ENCODE assay signal across 8 cellular contexts in genomic region chr1:112509005-112509659, GRCh38. TPM values are rescaled to one million over a fixed set of nuclear protein-coding genes. Genes with fewer than 3 reads are reported as not detected.
A peak's percentile ranks its signal among the peaks of the same experiment; 100 is the strongest.
DNase-seq lines count a peak whose midpoint lies in the region; ATAC-seq, FAIRE-seq and TF ChIP-seq lines count a peak whose summit lies in the region.

No MANE protein-coding gene starts in this region.

- H3K27me3 ChIP-seq in left ventricle myocardium inferior (ENCODE audit: low read depth) (peaks cover 28% of the 10 kb centered on the region), sigmoid colon (peaks cover 18 to 49% (median 30%) of the 10 kb centered on the region in 3 donors)

- no peak for TF ChIP-seq EP300 in sigmoid colon (IDR thresholded peaks at IDR 0.05)

- H3K27ac ChIP-seq in left ventricle myocardium inferior (replicated peaks): no peak overlapping the region
- peak overlapping the region in 3 of 4 donors; percentile 1 to 23 (median 14) for H3K27ac ChIP-seq in sigmoid colon

- peak overlapping the region; percentile 24 for H3K4me3 Mint-ChIP-seq in HFFc6
- H3K4me3 Mint-ChIP-seq in activated T-helper 17 cell treated with anti-CD3 and anti-CD28 coated beads, Interleukin-2, amount 50 U/mL, for 72 hours: peak overlapping the region; percentile 23

- peaks cover 11% of the 10 kb centered on the region; the same call in 1 of the 2 replicates for H3K27me3 Mint-ChIP-seq in HFFc6 (ENCODE audit: insufficient read depth)
- peaks cover 3% of the 10 kb centered on the region for H3K27me3 Mint-ChIP-seq in activated T-helper 17 cell treated with anti-CD3 and anti-CD28 coated beads, Interleukin-2, amount 50 U/mL, for 72 hours

- TF ChIP-seq POLR2A in sigmoid colon (IDR thresholded peaks at IDR 0.05): no peak

- no peak for DNase-seq in AG04449 (ENCODE audit: low read depth, low spot score)
- no peak for DNase-seq in HFFc6
- no peak for DNase-seq in left ventricle myocardium inferior
- DNase-seq in sigmoid colon: no peak
- no peak for DNase-seq in NCI-H2171 treated with DMSO at 0.1 percent for 48 hours (lab: John Stamatoyannopoulos, UW)
- no peak for DNase-seq in urothelium cell line (ENCODE audit: low spot score)
- DNase-seq in DMS153 treated with DMSO at 0.1 percent for 48 hours (lab: John Stamatoyannopoulos, UW; ENCODE audit: unreplicated experiment): no peak

- H3K36me3 ChIP-seq in left ventricle myocardium inferior: no peaks in the 10 kb centered on the region
- H3K36me3 ChIP-seq in sigmoid colon: no peaks in the 10 kb centered on the region

- no peaks in the 10 kb centered on the region for H3K4me1 Mint-ChIP-seq in HFFc6 (ENCODE audit: low read depth)
- no peaks in the 10 kb centered on the region for H3K4me1 Mint-ChIP-seq in activated T-helper 17 cell treated with anti-CD3 and anti-CD28 coated beads, Interleukin-2, amount 50 U/mL, for 72 hours

- POLR2A ChIA-PET in AG04449 (lab: Yijun Ruan, JAX): no interaction called here

- intact Hi-C loops in left ventricle myocardium inferior (cut with micrococcal nuclease) (no loop called here), sigmoid colon (cut with DNase I) (no loop called here)

- H3K9me3 Mint-ChIP-seq in HFFc6: no peaks in the 10 kb centered on the region
- H3K9me3 Mint-ChIP-seq in activated T-helper 17 cell treated with anti-CD3 and anti-CD28 coated beads, Interleukin-2, amount 50 U/mL, for 72 hours: no peaks in the 10 kb centered on the region

- no peak for TF ChIP-seq CTCF in AG04449 (IDR thresholded peaks at IDR 0.05; ENCODE audit: insufficient read depth, low read length, missing control alignments)
- no peak for TF ChIP-seq CTCF in HFFc6 (IDR thresholded peaks at IDR 0.05)
- no peak for TF ChIP-seq CTCF in left ventricle myocardium inferior (IDR thresholded peaks at IDR 0.05; ENCODE audit: borderline replicate concordance)
- no peak for TF ChIP-seq CTCF in sigmoid colon (IDR thresholded peaks at IDR 0.05)

- WGBS in sigmoid colon, 2 donors: 7 to 9% methylated on average over 66 of the region's 66 CpGs

- no peak for FAIRE-seq in urothelium cell line (lab: Jason Lieb, UNC)

- H3K4me3 ChIP-seq in AG04449 (ENCODE audit: low read depth, low read length) (peak overlapping the region; percentile 67), left ventricle myocardium inferior (peak overlapping the region; percentile 72), sigmoid colon (peak overlapping the region; percentile 17 to 54 (median 46))

- H3K36me3 Mint-ChIP-seq in HFFc6 (ENCODE audit: low read depth): no peaks in the 10 kb centered on the region
- no peaks in the 10 kb centered on the region for H3K36me3 Mint-ChIP-seq in activated T-helper 17 cell treated with anti-CD3 and anti-CD28 coated beads, Interleukin-2, amount 50 U/mL, for 72 hours (ENCODE audit: low read depth)

- H3K4me1 ChIP-seq in left ventricle myocardium inferior (peaks cover 21% of the 10 kb centered on the region), sigmoid colon (peaks cover 0 to 19% (median 18%) of the 10 kb centered on the region in 4 donors)

- H3K27ac Mint-ChIP-seq in HFFc6: no peak overlapping the region
- H3K27ac Mint-ChIP-seq in activated T-helper 17 cell treated with anti-CD3 and anti-CD28 coated beads, Interleukin-2, amount 50 U/mL, for 72 hours: no peak overlapping the region

- no peaks in the 10 kb centered on the region for H3K9me3 ChIP-seq in left ventricle myocardium inferior (replicated peaks)
- H3K9me3 ChIP-seq in sigmoid colon: no peaks in the 10 kb centered on the region

- CTCF ChIA-PET in AG04449 (lab: Yijun Ruan, JAX): interaction anchor here (0.6 to 1.2 kb wide), 3 partner anchors 13 to 118 kb away, joined by 3 to 5 read pairs (median 5); no protein-coding TSS in a partner anchor

- ATAC-seq in activated T-helper 17 cell treated with anti-CD3 and anti-CD28 coated beads, Interleukin-2, amount 50 U/mL, for 72 hours (replicated peaks): peak; percentile 40

RNA-seq across cellular contexts. Expression of gene WNT2B, which starts 0.4 kb away (rescaled TPM):
- total RNA-seq in HFFc6 (2021; fragmentation: NEBNext Ultra II Directional; extraction: Animal tissue kit (Norgen Biotek cat#: 25700)): 1 to 10 TPM; 1.9 to 3.8 (median 3.5) TPM
- under 1 TPM; 0.32 to 0.48 TPM for total RNA-seq in activated T-helper 17 cell treated with anti-CD3 and anti-CD28 coated beads, Interleukin-2, amount 50 U/mL, for 72 hours
- total RNA-seq in left ventricle myocardium inferior (1.7 TPM), sigmoid colon (1 to 10 TPM; 1.5 to 4.2 (median 2.0) TPM)
- polyA plus RNA-seq in sigmoid colon: 1 to 10 TPM; 1.2 to 3.2 (median 1.2) TPM
